Comparison of ENCODE assay signal across 8 cellular contexts in the genomic region with DNA sequence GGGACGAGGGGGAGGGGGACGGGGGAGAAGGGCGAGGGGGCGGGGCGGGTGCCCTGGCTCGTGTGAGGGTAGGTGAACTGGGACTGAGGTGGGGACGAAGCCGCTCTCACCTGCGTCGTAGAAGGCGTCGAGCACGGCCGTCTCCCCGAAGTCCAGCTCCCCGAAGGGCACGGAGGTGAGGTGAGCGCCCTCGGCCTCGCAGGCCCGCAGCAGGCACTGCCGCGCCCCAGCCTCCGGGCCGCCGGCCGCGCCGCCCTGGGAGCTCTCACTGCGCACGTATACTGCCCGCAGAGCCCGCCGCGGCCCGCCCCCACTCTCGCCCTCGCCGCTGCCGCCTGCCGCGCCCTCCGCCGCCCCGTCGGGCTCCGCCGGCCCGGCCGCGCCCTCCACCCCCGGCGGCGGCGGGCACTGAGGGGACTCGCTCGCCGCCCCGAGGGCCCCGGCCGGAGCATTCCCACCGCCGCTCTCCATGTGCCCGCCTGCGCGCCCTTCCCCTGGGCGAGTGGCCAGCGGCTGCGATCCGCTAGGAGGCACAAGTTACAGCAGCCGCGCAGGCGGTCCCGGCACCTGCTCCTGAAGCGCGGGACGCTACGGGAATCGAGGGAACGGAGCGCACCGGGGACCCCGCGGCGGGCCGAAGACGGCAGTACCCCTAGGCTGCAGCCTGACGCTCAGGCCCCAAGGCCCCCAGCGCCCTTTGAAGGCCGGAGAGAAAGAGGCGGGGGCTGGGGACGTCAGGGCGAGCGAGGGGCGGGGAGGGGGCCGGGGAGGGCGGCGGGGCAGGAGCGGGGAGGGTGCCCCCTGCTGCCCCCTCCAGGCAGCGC. TPM values are rescaled to one million over a fixed set of nuclear protein-coding genes. Genes with fewer than 3 reads are reported as not detected.
DNase-seq lines count a peak whose midpoint lies in the region; ATAC-seq lines count a peak whose summit lies in the region.

A gene with protein sequence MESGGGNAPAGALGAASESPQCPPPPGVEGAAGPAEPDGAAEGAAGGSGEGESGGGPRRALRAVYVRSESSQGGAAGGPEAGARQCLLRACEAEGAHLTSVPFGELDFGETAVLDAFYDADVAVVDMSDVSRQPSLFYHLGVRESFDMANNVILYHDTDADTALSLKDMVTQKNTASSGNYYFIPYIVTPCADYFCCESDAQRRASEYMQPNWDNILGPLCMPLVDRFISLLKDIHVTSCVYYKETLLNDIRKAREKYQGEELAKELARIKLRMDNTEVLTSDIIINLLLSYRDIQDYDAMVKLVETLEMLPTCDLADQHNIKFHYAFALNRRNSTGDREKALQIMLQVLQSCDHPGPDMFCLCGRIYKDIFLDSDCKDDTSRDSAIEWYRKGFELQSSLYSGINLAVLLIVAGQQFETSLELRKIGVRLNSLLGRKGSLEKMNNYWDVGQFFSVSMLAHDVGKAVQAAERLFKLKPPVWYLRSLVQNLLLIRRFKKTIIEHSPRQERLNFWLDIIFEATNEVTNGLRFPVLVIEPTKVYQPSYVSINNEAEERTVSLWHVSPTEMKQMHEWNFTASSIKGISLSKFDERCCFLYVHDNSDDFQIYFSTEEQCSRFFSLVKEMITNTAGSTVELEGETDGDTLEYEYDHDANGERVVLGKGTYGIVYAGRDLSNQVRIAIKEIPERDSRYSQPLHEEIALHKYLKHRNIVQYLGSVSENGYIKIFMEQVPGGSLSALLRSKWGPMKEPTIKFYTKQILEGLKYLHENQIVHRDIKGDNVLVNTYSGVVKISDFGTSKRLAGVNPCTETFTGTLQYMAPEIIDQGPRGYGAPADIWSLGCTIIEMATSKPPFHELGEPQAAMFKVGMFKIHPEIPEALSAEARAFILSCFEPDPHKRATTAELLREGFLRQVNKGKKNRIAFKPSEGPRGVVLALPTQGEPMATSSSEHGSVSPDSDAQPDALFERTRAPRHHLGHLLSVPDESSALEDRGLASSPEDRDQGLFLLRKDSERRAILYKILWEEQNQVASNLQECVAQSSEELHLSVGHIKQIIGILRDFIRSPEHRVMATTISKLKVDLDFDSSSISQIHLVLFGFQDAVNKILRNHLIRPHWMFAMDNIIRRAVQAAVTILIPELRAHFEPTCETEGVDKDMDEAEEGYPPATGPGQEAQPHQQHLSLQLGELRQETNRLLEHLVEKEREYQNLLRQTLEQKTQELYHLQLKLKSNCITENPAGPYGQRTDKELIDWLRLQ (N-terminal part only) (minus strand): TSS at position 718 of the 824 bp plus-strand sequence. CDS start 247 bp downstream, at position 471.

- H3K27me3 Mint-ChIP-seq in activated naive CD4-positive, alpha-beta T cell treated with anti-CD3 and anti-CD28 coated beads, Interleukin-2, amount 10 ng/mL, durations not matched to agents 7 days and 5 days = peaks cover 65% of the 10 kb centered on the region
- H3K27me3 Mint-ChIP-seq in stimulated activated naive CD8-positive, alpha-beta T cell treated with anti-CD3 and anti-CD28 coated beads, Interleukin-15, Interleukin-2, amounts not matched to agents 100 ng/mL and 50 ng/mL, for 24 hours = peaks cover 31% of the 10 kb centered on the region

- H3K36me3 ChIP-seq in MG63 = no peaks in the 10 kb centered on the region

- no peak within 1 kb of the TSS for H3K27ac Mint-ChIP-seq in activated naive CD4-positive, alpha-beta T cell treated with anti-CD3 and anti-CD28 coated beads, Interleukin-2, amount 10 ng/mL, durations not matched to agents 7 days and 5 days
- no peak within 1 kb of the TSS for H3K27ac Mint-ChIP-seq in stimulated activated naive CD8-positive, alpha-beta T cell treated with anti-CD3 and anti-CD28 coated beads, Interleukin-15, Interleukin-2, amounts not matched to agents 100 ng/mL and 50 ng/mL, for 24 hours

- peak within 1 kb of the TSS; percentile 63 for H3K4me3 Mint-ChIP-seq in activated naive CD4-positive, alpha-beta T cell treated with anti-CD3 and anti-CD28 coated beads, Interleukin-2, amount 10 ng/mL, durations not matched to agents 7 days and 5 days
- H3K4me3 Mint-ChIP-seq in stimulated activated naive CD8-positive, alpha-beta T cell treated with anti-CD3 and anti-CD28 coated beads, Interleukin-15, Interleukin-2, amounts not matched to agents 100 ng/mL and 50 ng/mL, for 24 hours = peak within 1 kb of the TSS; percentile 45

- H3K9me3 ChIP-seq in MG63 (no peaks in the 10 kb centered on the region), iPS-18c (ENCODE audit: control insufficient read depth, insufficient read depth, low read length) (peaks cover 7% of the 10 kb centered on the region)

- DNase-seq in SHP77 (lab: John Stamatoyannopoulos, UW) = peak; percentile 21 to 37
- no peak for DNase-seq in SHP77 treated with DMSO at 0.1 percent for 48 hours (lab: John Stamatoyannopoulos, UW)
- peak; percentile 61 for DNase-seq in MG63
- peak; percentile 30 for DNase-seq in activated naive CD4-positive, alpha-beta T cell treated with anti-CD3 and anti-CD28 coated beads, Interleukin-2, amount 10 ng/mL, durations not matched to agents 7 days and 5 days

- H3K9me3 Mint-ChIP-seq in activated naive CD4-positive, alpha-beta T cell treated with anti-CD3 and anti-CD28 coated beads, Interleukin-2, amount 10 ng/mL, durations not matched to agents 7 days and 5 days = no peaks in the 10 kb centered on the region
- H3K9me3 Mint-ChIP-seq in stimulated activated naive CD8-positive, alpha-beta T cell treated with anti-CD3 and anti-CD28 coated beads, Interleukin-15, Interleukin-2, amounts not matched to agents 100 ng/mL and 50 ng/mL, for 24 hours = no peaks in the 10 kb centered on the region

- H3K4me3 ChIP-seq in MG63 = peak within 1 kb of the TSS; percentile 43
- H3K4me3 ChIP-seq in iPS-18c (ENCODE audit: insufficient read depth, low read depth, low read length) = peak within 1 kb of the TSS; percentile 47

- no peaks in the 10 kb centered on the region for H3K4me1 Mint-ChIP-seq in activated naive CD4-positive, alpha-beta T cell treated with anti-CD3 and anti-CD28 coated beads, Interleukin-2, amount 10 ng/mL, durations not matched to agents 7 days and 5 days
- no peaks in the 10 kb centered on the region for H3K4me1 Mint-ChIP-seq in stimulated activated naive CD8-positive, alpha-beta T cell treated with anti-CD3 and anti-CD28 coated beads, Interleukin-15, Interleukin-2, amounts not matched to agents 100 ng/mL and 50 ng/mL, for 24 hours (ENCODE audit: low read depth)

- CTCF ChIA-PET in activated naive CD4-positive, alpha-beta T cell treated with anti-CD3 and anti-CD28 coated beads, Interleukin-2, amount 10 ng/mL, durations not matched to agents 7 days and 5 days (lab: Charles Lee) = interaction anchor here (1.1 kb wide), 1 partner anchor 143 kb away, joined by 3 read pairs; no protein-coding TSS in a partner anchor

- H3K36me3 Mint-ChIP-seq in activated naive CD4-positive, alpha-beta T cell treated with anti-CD3 and anti-CD28 coated beads, Interleukin-2, amount 10 ng/mL, durations not matched to agents 7 days and 5 days = no peaks in the 10 kb centered on the region
- no peaks in the 10 kb centered on the region for H3K36me3 Mint-ChIP-seq in stimulated activated naive CD8-positive, alpha-beta T cell treated with anti-CD3 and anti-CD28 coated beads, Interleukin-15, Interleukin-2, amounts not matched to agents 100 ng/mL and 50 ng/mL, for 24 hours (ENCODE audit: low read depth)

- ATAC-seq in GM18498 (IDR thresholded peaks at IDR 0.05; ENCODE audit: unreplicated experiment) = no peak
- no peak for ATAC-seq in GM19351 (IDR thresholded peaks at IDR 0.05; ENCODE audit: unreplicated experiment)

- no peaks in the 10 kb centered on the region for H3K27me3 ChIP-seq in MG63

RNA-seq across cellular contexts. Expression of the gene that starts here (rescaled TPM):
- total RNA-seq in MG63 (2014; rRNA removed; shearing (Covaris generic); ENCODE audit: low replicate concordance) = 0.53 and 2.1 TPM in 2 replicates
